25 cellular contexts compared by ENCODE assay signal in genomic region chr14:95257521-95257920, GRCh38.
"Had no signal": no experiment of that assay in that cellular context is flagged by ENCODE, and none has a peak within 500 bp of the region (broad histone marks: within the 10 kb centered on the region; RNA-seq: fewer than 3 reads in every experiment).

No MANE protein-coding gene starts in this region.

- H3K9me3 Mint-ChIP-seq: activated naive CD4-positive, alpha-beta T cell treated with anti-CD3 and anti-CD28 coated beads, Interleukin-2, amount 50 U/mL, for 24 hours; central memory CD8-positive, alpha-beta T cell; T-helper 1 cell treated with Interleukin-12 subunit alpha and Interleukin-12 subunit beta and Interleukin-4 antibody, amounts not matched to agents 30 μg/mL and 1 μg/mL, for 36 hours had no signal

- H3K27me3 Mint-ChIP-seq: activated naive CD4-positive, alpha-beta T cell treated with anti-CD3 and anti-CD28 coated beads, Interleukin-2, amount 50 U/mL, for 24 hours; central memory CD8-positive, alpha-beta T cell had no signal

- H3K36me3 ChIP-seq: ascending aorta, Peyer's patch, SJSA1 had no signal

- H3K27me3 ChIP-seq: ascending aorta, body of pancreas, Peyer's patch, SJSA1 had no signal

- H3K27ac ChIP-seq: ascending aorta, Peyer's patch, SJSA1 had no signal

- DNase-seq: activated CD4-positive, alpha-beta T cell treated with anti-CD3 and anti-CD28 coated beads for 4 hours; activated CD8-positive, alpha-beta T cell treated with anti-CD3 and anti-CD28 coated beads, Interleukin-2, amount 10 ng/mL, durations not matched to agents 7 days and 5 days; body of pancreas; Kasumi-1; NCI-H1105 treated with DMSO at 0.1 percent for 48 hours; NCI-H146; NCI-H187 treated with DMSO at 0.1 percent for 48 hours; NCI-H2081 treated with DMSO at 0.1 percent for 48 hours; NCI-H2171; NCI-H2227 treated with DMSO at 0.1 percent for 48 hours; NCI-H446 treated with DMSO at 0.1 percent for 48 hours; NCI-H524 treated with DMSO at 0.1 percent for 48 hours; NCI-H82; OCI-M1; Peyer's patch; SHP77 had no signal

- H3K9me3 ChIP-seq: ascending aorta, body of pancreas, Peyer's patch had no signal

- H3K4me1 Mint-ChIP-seq: central memory CD8-positive, alpha-beta T cell had no signal

- ATAC-seq: activated CD4-positive, CD25-positive, alpha-beta regulatory T cell treated with anti-CD3 and anti-CD28 coated beads, Interleukin-2, amount 50 U/mL, for 24 hours; activated CD8-positive, alpha-beta T cell treated with anti-CD3 and anti-CD28 coated beads, Interleukin-2, amount 10 ng/mL, durations not matched to agents 7 days and 5 days; body of pancreas; K562; SK-N-SH treated with all-trans-retinoic acid at 6 μM for 48 hours had no signal

- H3K4me3 Mint-ChIP-seq: activated CD8-positive, alpha-beta T cell treated with anti-CD3 and anti-CD28 coated beads, Interleukin-2, amount 10 ng/mL, durations not matched to agents 7 days and 5 days; activated naive CD4-positive, alpha-beta T cell treated with anti-CD3 and anti-CD28 coated beads, Interleukin-2, amount 50 U/mL, for 24 hours; central memory CD8-positive, alpha-beta T cell; T-helper 1 cell treated with Interleukin-12 subunit alpha and Interleukin-12 subunit beta and Interleukin-4 antibody, amounts not matched to agents 30 μg/mL and 1 μg/mL, for 36 hours had no signal

- H3K4me1 ChIP-seq: ascending aorta had no signal

- H3K4me3 ChIP-seq: ascending aorta, body of pancreas, K562, Peyer's patch, SJSA1 had no signal

- H3K36me3 Mint-ChIP-seq: activated naive CD4-positive, alpha-beta T cell treated with anti-CD3 and anti-CD28 coated beads, Interleukin-2, amount 50 U/mL, for 24 hours had no signal

- H3K27ac Mint-ChIP-seq: activated CD8-positive, alpha-beta T cell treated with anti-CD3 and anti-CD28 coated beads, Interleukin-2, amount 10 ng/mL, durations not matched to agents 7 days and 5 days; activated naive CD4-positive, alpha-beta T cell treated with anti-CD3 and anti-CD28 coated beads, Interleukin-2, amount 50 U/mL, for 24 hours; T-helper 1 cell treated with Interleukin-12 subunit alpha and Interleukin-12 subunit beta and Interleukin-4 antibody, amounts not matched to agents 30 μg/mL and 1 μg/mL, for 36 hours had no signal

- FAIRE-seq: bronchial epithelial cell, K562 had no signal
